29 cellular contexts compared by ENCODE assay signal in the genomic region with DNA sequence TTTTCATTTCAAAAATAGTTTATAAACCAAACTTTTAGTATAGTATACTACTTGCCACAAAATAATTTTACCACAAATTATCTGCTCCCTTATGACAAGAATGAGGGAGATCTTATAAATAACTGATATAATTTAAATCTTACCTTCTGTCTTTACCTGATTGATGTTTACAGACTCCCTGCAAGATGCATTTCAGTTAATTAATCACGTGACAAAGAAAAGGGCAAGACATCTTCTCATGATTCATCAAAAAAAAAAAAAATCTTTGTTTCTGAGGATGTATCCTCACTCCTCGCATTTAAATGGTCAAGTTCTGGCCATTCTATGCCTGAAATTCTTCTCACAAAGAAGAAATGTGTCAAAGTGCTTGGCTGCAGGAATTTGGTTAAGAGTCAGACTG. TPM values are rescaled to one million over a fixed set of nuclear protein-coding genes. Genes with fewer than 3 reads are reported as not detected.
"Had no signal": no experiment of that assay in that cellular context is flagged by ENCODE, and none has a peak within 500 bp of the region (broad histone marks: within the 10 kb centered on the region; RNA-seq: fewer than 3 reads in every experiment).

No MANE protein-coding gene starts in this region.

- H3K9ac ChIP-seq: neural progenitor cell, parathyroid adenoma had no signal

- H3K79me2 ChIP-seq: parathyroid adenoma had no signal

- H2AFZ ChIP-seq: neural progenitor cell, parathyroid adenoma had no signal

- H3K36me3 ChIP-seq: neural progenitor cell, ovary, spleen, stomach, thoracic aorta, thyroid gland, tibial nerve, upper lobe of left lung, vagina had no signal

- H3K4me3 ChIP-seq: neural progenitor cell, ovary, psoas muscle, skin epidermis, smooth muscle cell, spleen, stomach, thoracic aorta, thyroid gland, tibial nerve, upper lobe of left lung, vagina had no signal

- H3K27me3 ChIP-seq: neural progenitor cell, ovary, spleen, stomach, thyroid gland, tibial nerve, upper lobe of left lung, vagina had no signal

- ATAC-seq: naive thymus-derived CD4-positive, alpha-beta T cell; natural killer cell; psoas muscle; right cardiac atrium; sciatic nerve; stimulated activated effector memory CD8-positive, alpha-beta T cell treated with anti-CD3 and anti-CD28 coated beads, Interleukin-12 subunit alpha, Interleukin-12 subunit beta, amount 100 ng/mL, for 72 hours; stimulated activated naive B cell treated with anti-CD40 and anti-IgM and Interleukin-4, amounts not matched to agents 10 μg/mL and 1 μg/mL and 100 μg/mL, for 72 hours had no signal

- H3K9me3 ChIP-seq: ovary, psoas muscle, spleen, stomach, thoracic aorta, thyroid gland, tibial nerve, upper lobe of left lung, vagina had no signal

- H3K4me2 ChIP-seq: neural progenitor cell, smooth muscle cell had no signal

- H3K4me1 ChIP-seq: neural progenitor cell, parathyroid adenoma, psoas muscle, stomach, thyroid gland, tibial nerve, upper lobe of left lung, vagina had no signal

- DNase-seq: naive thymus-derived CD4-positive, alpha-beta T cell; natural killer cell; occipital lobe; ovary; posterior cingulate gyrus; psoas muscle; right cardiac atrium; spleen; stimulated activated CD4-positive, alpha-beta T cell treated with anti-CD3 and anti-CD28 coated beads, Interleukin-12 subunit alpha, Interleukin-12 subunit beta, amount 100 ng/mL, for 4 hours; stimulated activated CD4-positive, alpha-beta T cell treated with anti-CD3 and anti-CD28 coated beads, Interleukin-1b, Interleukin-23, amount 100 ng/mL, for 48 hours; stimulated activated CD4-positive, alpha-beta T cell treated with anti-CD3 and anti-CD28 coated beads, Interleukin-4, amount 100 ng/mL, for 24 hours; stimulated activated naive B cell treated with anti-CD40 and anti-IgM and Interleukin-4, amounts not matched to agents 10 μg/mL and 1 μg/mL and 100 μg/mL, for 72 hours; stimulated activated naive CD4-positive, alpha-beta T cell treated with Interleukin-2 at 50 U/mL for 16 hours; stomach; thyroid gland; trophoblast cell; upper lobe of left lung had no signal

- FAIRE-seq: urothelium cell line had no signal

- H3K27ac ChIP-seq: neural progenitor cell, ovary, parathyroid adenoma, psoas muscle, skin epidermis, spleen, stomach, thoracic aorta, thyroid gland, tibial nerve, upper lobe of left lung, vagina had no signal

RNA-seq across cellular contexts. Expression of gene TFEC, which starts 2.3 kb away (rescaled TPM):
- total RNA-seq: progenitor cell of endocrine pancreas, smooth muscle cell had no signal
- polyA plus RNA-seq: naive thymus-derived CD4-positive, alpha-beta T cell; neural cell; smooth muscle cell had no signal
